ENCODE assay signal across 37 cellular contexts in genomic region chr11:60771146-60771545, GRCh38. TPM values are rescaled to one million over a fixed set of nuclear protein-coding genes. Genes with fewer than 3 reads are reported as not detected.
"Had no signal": no experiment of that assay in that cellular context is flagged by ENCODE, and none has a peak within 500 bp of the region (broad histone marks: within the 10 kb centered on the region; RNA-seq: fewer than 3 reads in every experiment).

No MANE protein-coding gene starts in this region.

- H3K4me3 ChIP-seq: MG63, PC-9 had no signal

- DNase-seq: activated CD4-positive, alpha-beta memory T cell treated with anti-CD3 and anti-CD28 coated beads, Interleukin-2, amount 10 ng/mL, durations not matched to agents 7 days and 5 days; activated CD4-positive, alpha-beta T cell treated with anti-CD3 and anti-CD28 coated beads for 1 hour; activated CD4-positive, alpha-beta T cell treated with anti-CD3 and anti-CD28 coated beads for 48 hours; activated CD4-positive, CD25-positive, alpha-beta regulatory T cell; activated CD8-positive, alpha-beta memory T cell treated with anti-CD3 and anti-CD28 coated beads for 24 hours; activated CD8-positive, alpha-beta memory T cell treated with anti-CD3 and anti-CD28 coated beads, Interleukin-2, amount 10 ng/mL, durations not matched to agents 7 days and 5 days; activated CD8-positive, alpha-beta memory T cell treated with anti-CD3 and anti-CD28 coated beads, Interleukin-2, amount 50 U/mL, for 48 hours; activated naive CD4-positive, alpha-beta T cell; activated naive CD4-positive, alpha-beta T cell treated with anti-CD3 and anti-CD28 coated beads, Interleukin-2, amount 50 U/mL, for 16 hours; activated naive CD8-positive, alpha-beta T cell treated with anti-CD3 and anti-CD28 coated beads for 36 hours; activated T-cell treated with anti-CD3 and anti-CD28 coated beads, Interleukin-2, amount 50 U/mL, for 72 hours; amniotic stem cell; brain microvascular endothelial cell; central memory CD4-positive, alpha-beta T cell; Kasumi-1; KBM-7; MG63; NCI-H1048; NCI-H1105 treated with DMSO at 0.1 percent for 48 hours; NCI-H1436; NCI-H1694 treated with DMSO at 0.1 percent for 48 hours; NCI-H2029; NCI-H345; NCI-H526; NCI-H748 treated with DMSO at 0.1 percent for 48 hours; NK-92 treated with Interleukin-12 subunit alpha and Interleukin-12 subunit beta, amount 100 ng/mL, for 24 hours; PC-9; Right ventricle myocardium superior; T-helper 1 cell; T1000; WERI-Rb-1 had no signal

- H3K9me3 ChIP-seq: MG63 had no signal

- H3K4me3 Mint-ChIP-seq: activated CD4-positive, alpha-beta memory T cell treated with anti-CD3 and anti-CD28 coated beads, Interleukin-2, amount 10 ng/mL, durations not matched to agents 7 days and 5 days; activated CD8-positive, alpha-beta memory T cell treated with anti-CD3 and anti-CD28 coated beads, Interleukin-2, amount 10 ng/mL, durations not matched to agents 7 days and 5 days; activated naive CD8-positive, alpha-beta T cell treated with anti-CD3 and anti-CD28 coated beads for 36 hours; activated T-cell treated with anti-CD3 and anti-CD28 coated beads, Interleukin-2, amount 50 U/mL, for 72 hours; activated T-helper 17 cell treated with anti-CD3 and anti-CD28 coated beads, Interleukin-2, amount 50 U/mL, for 72 hours had no signal

- ATAC-seq: activated CD8-positive, alpha-beta memory T cell treated with anti-CD3 and anti-CD28 coated beads, Interleukin-2, amount 10 ng/mL, durations not matched to agents 7 days and 5 days; activated T-cell treated with anti-CD3 and anti-CD28 coated beads, Interleukin-2, amount 50 U/mL, for 72 hours; activated T-helper 17 cell treated with anti-CD3 and anti-CD28 coated beads, Interleukin-2, amount 50 U/mL, for 72 hours had no signal

- H3K27ac ChIP-seq: brain microvascular endothelial cell, PC-9, RWPE1, WERI-Rb-1 had no signal

- H3K36me3 ChIP-seq: brain microvascular endothelial cell, MG63, WERI-Rb-1 had no signal

- H3K27ac Mint-ChIP-seq: activated CD4-positive, alpha-beta memory T cell treated with anti-CD3 and anti-CD28 coated beads, Interleukin-2, amount 10 ng/mL, durations not matched to agents 7 days and 5 days; activated CD8-positive, alpha-beta memory T cell treated with anti-CD3 and anti-CD28 coated beads, Interleukin-2, amount 10 ng/mL, durations not matched to agents 7 days and 5 days; activated naive CD8-positive, alpha-beta T cell treated with anti-CD3 and anti-CD28 coated beads for 36 hours; activated T-cell treated with anti-CD3 and anti-CD28 coated beads, Interleukin-2, amount 50 U/mL, for 72 hours; activated T-helper 17 cell treated with anti-CD3 and anti-CD28 coated beads, Interleukin-2, amount 50 U/mL, for 72 hours had no signal

- H3K27me3 ChIP-seq: brain microvascular endothelial cell, MG63 had no signal

- H2AFZ ChIP-seq: PC-9 had no signal

- H3K36me3 Mint-ChIP-seq: activated CD8-positive, alpha-beta memory T cell treated with anti-CD3 and anti-CD28 coated beads, Interleukin-2, amount 10 ng/mL, durations not matched to agents 7 days and 5 days; activated naive CD8-positive, alpha-beta T cell treated with anti-CD3 and anti-CD28 coated beads for 36 hours had no signal

- H3K9me3 Mint-ChIP-seq: activated CD4-positive, alpha-beta memory T cell treated with anti-CD3 and anti-CD28 coated beads, Interleukin-2, amount 10 ng/mL, durations not matched to agents 7 days and 5 days; activated naive CD8-positive, alpha-beta T cell treated with anti-CD3 and anti-CD28 coated beads for 36 hours; activated T-cell treated with anti-CD3 and anti-CD28 coated beads, Interleukin-2, amount 50 U/mL, for 72 hours; activated T-helper 17 cell treated with anti-CD3 and anti-CD28 coated beads, Interleukin-2, amount 50 U/mL, for 72 hours had no signal

RNA-seq across cellular contexts. Expression of gene MS4A10, which starts 14.0 kb away (rescaled TPM):
- total RNA-seq: activated CD4-positive, alpha-beta memory T cell treated with anti-CD3 and anti-CD28 coated beads, Interleukin-2, amount 10 ng/mL, durations not matched to agents 7 days and 5 days; activated CD8-positive, alpha-beta memory T cell treated with anti-CD3 and anti-CD28 coated beads, Interleukin-2, amount 10 ng/mL, durations not matched to agents 7 days and 5 days; activated naive CD8-positive, alpha-beta T cell treated with anti-CD3 and anti-CD28 coated beads for 36 hours; activated T-cell treated with anti-CD3 and anti-CD28 coated beads, Interleukin-2, amount 50 U/mL, for 72 hours; activated T-helper 17 cell treated with anti-CD3 and anti-CD28 coated beads, Interleukin-2, amount 50 U/mL, for 72 hours; aorta; NCI-H460; OCI-LY7; PC-9; Right ventricle myocardium superior; T-helper 2 cell treated with Interferon-gamma antibody and Interleukin-4, amounts not matched to agents 100 ng/mL and 5 ng/mL, for 36 hours had no signal

RNA-seq across cellular contexts. Expression of gene MS4A15, which starts 14.5 kb away (rescaled TPM):
- total RNA-seq: activated CD4-positive, alpha-beta memory T cell treated with anti-CD3 and anti-CD28 coated beads, Interleukin-2, amount 10 ng/mL, durations not matched to agents 7 days and 5 days; activated CD8-positive, alpha-beta memory T cell treated with anti-CD3 and anti-CD28 coated beads, Interleukin-2, amount 10 ng/mL, durations not matched to agents 7 days and 5 days; activated naive CD8-positive, alpha-beta T cell treated with anti-CD3 and anti-CD28 coated beads for 36 hours; activated T-cell treated with anti-CD3 and anti-CD28 coated beads, Interleukin-2, amount 50 U/mL, for 72 hours; activated T-helper 17 cell treated with anti-CD3 and anti-CD28 coated beads, Interleukin-2, amount 50 U/mL, for 72 hours; aorta; NCI-H460; OCI-LY7; PC-9; Right ventricle myocardium superior; T-helper 2 cell treated with Interferon-gamma antibody and Interleukin-4, amounts not matched to agents 100 ng/mL and 5 ng/mL, for 36 hours had no signal

RNA-seq across cellular contexts. Expression of gene MS4A18, which starts 46.6 kb away (rescaled TPM):
- total RNA-seq: activated CD4-positive, alpha-beta memory T cell treated with anti-CD3 and anti-CD28 coated beads, Interleukin-2, amount 10 ng/mL, durations not matched to agents 7 days and 5 days; activated CD8-positive, alpha-beta memory T cell treated with anti-CD3 and anti-CD28 coated beads, Interleukin-2, amount 10 ng/mL, durations not matched to agents 7 days and 5 days; activated naive CD8-positive, alpha-beta T cell treated with anti-CD3 and anti-CD28 coated beads for 36 hours; activated T-cell treated with anti-CD3 and anti-CD28 coated beads, Interleukin-2, amount 50 U/mL, for 72 hours; activated T-helper 17 cell treated with anti-CD3 and anti-CD28 coated beads, Interleukin-2, amount 50 U/mL, for 72 hours; aorta; NCI-H460; OCI-LY7; PC-9; Right ventricle myocardium superior; T-helper 2 cell treated with Interferon-gamma antibody and Interleukin-4, amounts not matched to agents 100 ng/mL and 5 ng/mL, for 36 hours had no signal
- polyA plus RNA-seq: aorta had no signal
